12 cellular contexts compared by ENCODE assay signal in genomic region chr3:95212117-95212516, GRCh38.
"Had no signal": no experiment of that assay in that cellular context is flagged by ENCODE, and none has a peak within 500 bp of the region (broad histone marks: within the 10 kb centered on the region; RNA-seq: fewer than 3 reads in every experiment).

No MANE protein-coding gene starts in this region.

- H3K27ac Mint-ChIP-seq: HFFc6, IgD-negative memory B cell had no signal

- H2AFZ ChIP-seq: GM23248 had no signal

- H3K36me3 ChIP-seq: HAP-1 had no signal

- H3K4me2 ChIP-seq: KMS-11 had no signal

- H3K9me3 ChIP-seq: HAP-1 had no signal

- H3K9ac ChIP-seq: GM23248, KMS-11 had no signal

- H3K4me3 Mint-ChIP-seq: HFFc6, IgD-negative memory B cell had no signal

- DNase-seq: GM23248, GOT3, H7, HFFc6, Kasumi-1, KBM-7 had no signal

- H3K4me1 Mint-ChIP-seq: IgD-negative memory B cell had no signal

- H3K36me3 Mint-ChIP-seq: IgD-negative memory B cell had no signal

- H3K27me3 Mint-ChIP-seq: IgD-negative memory B cell had no signal

- ATAC-seq: HCT116, HepG2 had no signal

- H3K27ac ChIP-seq: GM23248, HL-60, KMS-11 had no signal

- H3K4me3 ChIP-seq: GM23248, HAP-1 had no signal
